Comparison of ENCODE assay signal across 8 cellular contexts in genomic region chr11:65421204-65422103, GRCh38. TPM values are rescaled to one million over a fixed set of nuclear protein-coding genes. Genes with fewer than 3 reads are reported as not detected.
DNase-seq lines count a peak whose midpoint lies in the region; ATAC-seq and FAIRE-seq lines count a peak whose summit lies in the region.

No MANE protein-coding gene starts in this region.

- peak; percentile 96 for DNase-seq in Daoy (ENCODE audit: low read depth)
- peak; percentile 98 for DNase-seq in M059J (ENCODE audit: low read depth)
- peak; percentile 96 for DNase-seq in SK-MEL-5 (ENCODE audit: low read depth, low spot score)
- peak; percentile 98 for DNase-seq in activated naive CD4-positive, alpha-beta T cell treated with anti-CD3 and anti-CD28 coated beads for 36 hours
- DNase-seq in frontal cortex (ENCODE audit: low spot score in 2 of 2), result peak; percentile 59 to 63
- peak; percentile 93 for DNase-seq in non-pigmented ciliary epithelial cell (ENCODE audit: low read depth)
- peak; percentile 48 to 97 (median 84) for DNase-seq in substantia nigra (lab: John Stamatoyannopoulos, UW)

- CTCF ChIA-PET in activated naive CD4-positive, alpha-beta T cell treated with anti-CD3 and anti-CD28 coated beads for 36 hours (lab: Charles Lee), result interaction anchor here (0.6 to 16.8 kb wide), 4 partner anchors 9 to 83 kb away, joined by 3 to 359 read pairs (median 5); partner anchors contain the start of gene MALAT1

- peaks cover 40% of the 10 kb centered on the region for H3K4me1 Mint-ChIP-seq in activated naive CD4-positive, alpha-beta T cell treated with anti-CD3 and anti-CD28 coated beads for 36 hours (ENCODE audit: low read depth)

- ATAC-seq in GM18517 (IDR thresholded peaks at IDR 0.05; ENCODE audit: unreplicated experiment), result no peak

- peaks cover 14% of the 10 kb centered on the region for H3K27me3 Mint-ChIP-seq in activated naive CD4-positive, alpha-beta T cell treated with anti-CD3 and anti-CD28 coated beads for 36 hours (ENCODE audit: low read depth)

- peaks cover 59% of the 10 kb centered on the region for H3K36me3 Mint-ChIP-seq in activated naive CD4-positive, alpha-beta T cell treated with anti-CD3 and anti-CD28 coated beads for 36 hours (ENCODE audit: low read depth)

- H3K9me3 Mint-ChIP-seq in activated naive CD4-positive, alpha-beta T cell treated with anti-CD3 and anti-CD28 coated beads for 36 hours, result no peaks in the 10 kb centered on the region

- intact Hi-C loops in activated naive CD4-positive, alpha-beta T cell treated with anti-CD3 and anti-CD28 coated beads for 36 hours (cut with micrococcal nuclease), result loop anchor here (1.0 to 5.0 kb wide), 4 partner anchors 76 to 1196 kb away; partner anchors contain the start of genes PCNX3, RBM14 and ZNRD2

- peak overlapping the region; percentile 99 for H3K27ac Mint-ChIP-seq in activated naive CD4-positive, alpha-beta T cell treated with anti-CD3 and anti-CD28 coated beads for 36 hours

- peak overlapping the region; percentile 100 for H3K4me3 Mint-ChIP-seq in activated naive CD4-positive, alpha-beta T cell treated with anti-CD3 and anti-CD28 coated beads for 36 hours

- in situ Hi-C loops in SK-MEL-5 (cut with HindIII; ENCODE audit: low pct_unique_long_range_greater_than_20kb, low sequenced_read_pairs), result no loop called here

- no peak for FAIRE-seq in frontal cortex (lab: Jason Lieb, UNC)

- peak overlapping the region; percentile 100 for H3K27ac ChIP-seq in substantia nigra (ENCODE audit: low read depth, low read length, poor library complexity, severe bottlenecking)

RNA-seq across cellular contexts. Expression of gene NEAT1, which starts 1.1 kb away (rescaled TPM):
- total RNA-seq in Daoy (2014; rRNA removed; shearing (Covaris generic)), result 1.8 and 2.6 TPM in 2 replicates
- total RNA-seq in M059J (2014; rRNA removed; shearing (Covaris generic)), result 3.9 and 6.5 TPM in 2 replicates
- total RNA-seq in SK-MEL-5 (2014; rRNA removed; shearing (Covaris generic)), result 13.3 and 17.2 TPM in 2 replicates
- polyA plus RNA-seq in SK-MEL-5 (2015; cell fraction: cytosol; rRNA removed), result 92.3 and 140 TPM in 2 replicates
- polyA plus RNA-seq in SK-MEL-5 (2015; cell fraction: nucleus; rRNA removed), result 4,541 and 4,715 TPM in 2 replicates
- total RNA-seq in activated naive CD4-positive, alpha-beta T cell treated with anti-CD3 and anti-CD28 coated beads for 36 hours, result 100 to 1,000 TPM; 693 to 750 TPM
- 1.6 TPM for total RNA-seq in frontal cortex

RNA-seq across cellular contexts. Expression of gene FRMD8, which starts 35.0 kb away (rescaled TPM):
- total RNA-seq in Daoy (2014; rRNA removed; shearing (Covaris generic)), result 48.9 and 62.3 TPM in 2 replicates
- total RNA-seq in M059J (2014; rRNA removed; shearing (Covaris generic)), result 42.6 and 43.0 TPM in 2 replicates
- 36.4 and 37.5 TPM in 2 replicates for total RNA-seq in SK-MEL-5 (2014; rRNA removed; shearing (Covaris generic))
- 71.8 and 107 TPM in 2 replicates for polyA plus RNA-seq in SK-MEL-5 (2015; cell fraction: cytosol; rRNA removed)
- polyA plus RNA-seq in SK-MEL-5 (2015; cell fraction: nucleus; rRNA removed), result 89.4 and 95.0 TPM in 2 replicates
- 10 to 100 TPM; 38.2 to 40.0 TPM for total RNA-seq in activated naive CD4-positive, alpha-beta T cell treated with anti-CD3 and anti-CD28 coated beads for 36 hours
- 8.2 TPM for total RNA-seq in frontal cortex

RNA-seq across cellular contexts. Expression of gene SLC25A45, which starts 39.0 kb away (rescaled TPM):
- 0.23 TPM in 1 of 2 replicates, not detected in the other for total RNA-seq in Daoy (2014; rRNA removed; shearing (Covaris generic))
- total RNA-seq in M059J (2014; rRNA removed; shearing (Covaris generic)), result 1.1 and 2.5 TPM in 2 replicates
- total RNA-seq in SK-MEL-5 (2014; rRNA removed; shearing (Covaris generic)), result 3.4 and 4.6 TPM in 2 replicates
- 4.9 and 9.4 TPM in 2 replicates for polyA plus RNA-seq in SK-MEL-5 (2015; cell fraction: cytosol; rRNA removed)
- polyA plus RNA-seq in SK-MEL-5 (2015; cell fraction: nucleus; rRNA removed), result 24.3 and 28.9 TPM in 2 replicates
- total RNA-seq in activated naive CD4-positive, alpha-beta T cell treated with anti-CD3 and anti-CD28 coated beads for 36 hours, result 10 to 100 TPM; 10.4 to 12.1 TPM
- 0.41 TPM for total RNA-seq in frontal cortex

Comparison
In these comparisons a context has a peak if more than half of its experiments do, and no peak if none do; other contexts are left out.
1. RNA of gene NEAT1, which starts 1.1 kb away (total RNA-seq): 693 to 750 TPM in activated naive CD4-positive, alpha-beta T cell treated with anti-CD3 and anti-CD28 coated beads for 36 hours; 13.3 to 17.2 TPM in SK-MEL-5, 3.9 to 6.5 TPM in M059J, 1.8 to 2.6 TPM in Daoy and 1.6 TPM in frontal cortex (single experiment); every median in the first group is over 10 times any median in the second.
2. Peak in every context shown above with its lines, with median percentiles within 50 percentile points of each other: DNase-seq.